21 cellular contexts compared by ENCODE assay signal in the genomic region with DNA sequence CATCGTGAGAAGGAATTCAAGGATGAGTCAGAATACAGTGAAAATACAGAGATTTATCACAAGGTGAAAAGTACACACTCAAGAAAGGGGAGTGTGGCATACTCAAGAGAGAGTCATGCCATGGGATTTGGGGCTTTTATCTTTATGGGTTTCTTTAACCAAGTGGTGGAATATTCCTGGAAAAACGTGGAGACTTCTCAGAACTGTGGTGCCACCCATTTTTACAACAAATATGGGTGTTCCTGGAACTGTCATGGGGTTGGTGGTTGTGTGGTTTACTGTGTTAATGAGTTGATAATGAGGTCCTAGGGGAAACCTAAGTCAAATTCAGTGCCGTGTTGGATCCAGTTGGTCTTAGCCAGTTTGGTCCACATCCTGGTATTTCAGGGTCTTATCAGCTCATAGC.
"Had no signal": no experiment of that assay in that cellular context is flagged by ENCODE, and none has a peak within 500 bp of the region (broad histone marks: within the 10 kb centered on the region; RNA-seq: fewer than 3 reads in every experiment).

No MANE protein-coding gene starts in this region.

- H3K9me3 ChIP-seq: SJCRH30 had no signal

- H3K4me2 ChIP-seq: KMS-11 had no signal

- H3K27ac ChIP-seq: KMS-11, SJCRH30 had no signal

- ATAC-seq: Panc1, PC-3, Right ventricle myocardium inferior, SK-N-SH treated with all-trans-retinoic acid at 6 μM for 48 hours had no signal

- H3K36me3 ChIP-seq: SJCRH30 had no signal

- DNase-seq: NCI-H1092, NCI-H1105 treated with DMSO at 0.1 percent for 48 hours, NCI-H1417 treated with DMSO at 0.1 percent for 48 hours, NCI-H146, NCI-H1694 treated with DMSO at 0.1 percent for 48 hours, NCI-H1930, NCI-H2081, NCI-H2171, NCI-H226, NCI-H446, NCI-H510A, NCI-H524 treated with DMSO at 0.1 percent for 48 hours, NCI-H69, NCI-H774, PC-3, SHP77 treated with DMSO at 0.1 percent for 48 hours, SJCRH30 had no signal

- H3K4me1 ChIP-seq: SJCRH30 had no signal

- H3K27me3 ChIP-seq: SJCRH30 had no signal

- H3K4me3 ChIP-seq: SJCRH30 had no signal

- H3K9ac ChIP-seq: KMS-11 had no signal
